ENCODE assay signal across 10 cellular contexts in genomic region chr1:171739646-171740045, GRCh38. TPM values are rescaled to one million over a fixed set of nuclear protein-coding genes. Genes with fewer than 3 reads are reported as not detected.
DNase-seq lines count a peak whose midpoint lies in the region; ATAC-seq and TF ChIP-seq lines count a peak whose summit lies in the region.
"Had no signal": no experiment of that assay in that cellular context is flagged by ENCODE, and none has a peak within 500 bp of the region (broad histone marks: within the 10 kb centered on the region; RNA-seq: fewer than 3 reads in every experiment).

No MANE protein-coding gene starts in this region.

- peak overlapping the region; percentile 81 for H3K4me2 ChIP-seq in Loucy (ENCODE audit: low read depth, low read length, poor library complexity, severe bottlenecking)
- H3K4me2 ChIP-seq in mesenchymal stem cell (ENCODE audit: low read length, poor library complexity, severe bottlenecking): no peak overlapping the region
- H3K4me2 ChIP-seq: KMS-11 had no signal

- H3K36me3 Mint-ChIP-seq in CD4-positive, alpha-beta memory T cell: peaks cover 25 to 40% of the 10 kb centered on the region in 2 donors

- H3K9me3 Mint-ChIP-seq in CD4-positive, alpha-beta memory T cell: no peaks in the 10 kb centered on the region

- no peak for ATAC-seq in body of pancreas
- ATAC-seq in HG02970 (IDR thresholded peaks at IDR 0.05; ENCODE audit: low FRiP score, unreplicated experiment): no peak

- no peaks in the 10 kb centered on the region for H3F3A ChIP-seq in Loucy (ENCODE audit: low read depth)

- peak overlapping the region; percentile 66 to 100 (median 99) for H3K4me3 Mint-ChIP-seq in CD4-positive, alpha-beta memory T cell

- H3K9me3 ChIP-seq in CD4-positive, alpha-beta memory T cell (ENCODE audit: control insufficient read depth in 1 of 2, low read length in 2 of 2): no peaks in the 10 kb centered on the region
- no peaks in the 10 kb centered on the region for H3K9me3 ChIP-seq in Loucy (ENCODE audit: insufficient read depth, low read depth, low read length)
- no peaks in the 10 kb centered on the region for H3K9me3 ChIP-seq in mesenchymal stem cell (ENCODE audit: control insufficient read depth, low read length)
- H3K9me3 ChIP-seq in body of pancreas: no peaks in the 10 kb centered on the region

- no peak overlapping the region for H2BK5ac ChIP-seq in mesenchymal stem cell (ENCODE audit: low read depth, low read length, poor library complexity, severe bottlenecking)

- H3K14ac ChIP-seq in mesenchymal stem cell (ENCODE audit: low read length in 2 of 2): no peak overlapping the region

- peaks cover 3% of the 10 kb centered on the region for H4K20me1 ChIP-seq in Loucy (ENCODE audit: insufficient read depth, low read length, poor library complexity, severe bottlenecking)

- H3K27me3 ChIP-seq in CD4-positive, alpha-beta memory T cell (ENCODE audit: insufficient read depth, low read length): no peaks in the 10 kb centered on the region
- H3K27me3 ChIP-seq in Loucy (ENCODE audit: insufficient read depth, low read length, poor library complexity, severe bottlenecking): no peaks in the 10 kb centered on the region
- no peaks in the 10 kb centered on the region for H3K27me3 ChIP-seq in mesenchymal stem cell (ENCODE audit: control insufficient read depth in 1 of 2, insufficient read depth in 1 of 2, low read length in 2 of 2)
- no peaks in the 10 kb centered on the region for H3K27me3 ChIP-seq in body of pancreas

- H4K8ac ChIP-seq in mesenchymal stem cell (ENCODE audit: low read length): no peak overlapping the region

- no peak for DNase-seq in CD4-positive, alpha-beta memory T cell
- peak; percentile 15 for DNase-seq in astrocyte of the spinal cord (ENCODE audit: low read depth, low spot score)
- DNase-seq in mesenchymal stem cell: peak; percentile 20
- DNase-seq in body of pancreas: no peak
- no peak for DNase-seq in KG1 (lab: John Stamatoyannopoulos, UW)
- DNase-seq in effector CD8-positive, alpha-beta T cell (lab: John Stamatoyannopoulos, UW): no peak
- DNase-seq: NCI-H446 had no signal

- peaks cover 48% of the 10 kb centered on the region for H3K4me1 ChIP-seq in CD4-positive, alpha-beta memory T cell (ENCODE audit: insufficient read depth, low read length)
- H3K4me1 ChIP-seq in Loucy (ENCODE audit: insufficient read depth, low read length, poor library complexity, severe bottlenecking) (peaks cover 35% of the 10 kb centered on the region), mesenchymal stem cell (ENCODE audit: control insufficient read depth, insufficient read depth, low read depth, low read length) (peaks cover 2% of the 10 kb centered on the region), body of pancreas (peaks cover 19% of the 10 kb centered on the region)

- POLR2A ChIA-PET in CD4-positive, alpha-beta memory T cell (lab: Charles Lee; ENCODE audit: partially characterized antibody): interaction anchor here (0.7 to 6.9 kb wide), 5 partner anchors 10 to 254 kb away, joined by 3 to 173 read pairs (median 4); partner anchors contain the start of genes DNM3, METTL13 and PRRC2C

- peaks cover 21% of the 10 kb centered on the region for H3K79me1 ChIP-seq in mesenchymal stem cell (replicated peaks; ENCODE audit: low read length, poor library complexity, severe bottlenecking)

- H3K27ac Mint-ChIP-seq in CD4-positive, alpha-beta memory T cell: peak overlapping the region; percentile 30 to 100 (median 98)

- no peak overlapping the region for H3K4me3 ChIP-seq in CD4-positive, alpha-beta memory T cell (ENCODE audit: low read length in 2 of 2)
- H3K4me3 ChIP-seq in Loucy (ENCODE audit: low read length, poor library complexity, severe bottlenecking): no peak overlapping the region
- no peak overlapping the region for H3K4me3 ChIP-seq in astrocyte of the spinal cord (ENCODE audit: low read depth, low read length)
- H3K4me3 ChIP-seq in mesenchymal stem cell (ENCODE audit: insufficient read depth in 1 of 2, low read depth in 1 of 2, low read length in 2 of 2): peak overlapping the region in 1 of 2 experiments; percentile 89
- H3K4me3 ChIP-seq in body of pancreas: no peak overlapping the region

- peaks cover 25% of the 10 kb centered on the region for H3K79me2 ChIP-seq in Loucy (ENCODE audit: insufficient read depth, low read length)

- H3K27ac ChIP-seq in CD4-positive, alpha-beta memory T cell (ENCODE audit: low read depth, low read length): peak overlapping the region; percentile 96
- H3K27ac ChIP-seq in mesenchymal stem cell (ENCODE audit: low read length, poor library complexity, severe bottlenecking) (peak overlapping the region; percentile 30), body of pancreas (no peak overlapping the region)
- H3K27ac ChIP-seq: KMS-11 had no signal

- peaks cover 35 to 71% (median 55%) of the 10 kb centered on the region in 4 donors for H3K4me1 Mint-ChIP-seq in CD4-positive, alpha-beta memory T cell

- no peak overlapping the region for H2BK12ac ChIP-seq in mesenchymal stem cell (ENCODE audit: low read length in 2 of 2)

- intact Hi-C loops in CD4-positive, alpha-beta memory T cell (cut with micrococcal nuclease): loop anchor here (5.0 kb wide), 1 partner anchor 427 kb away; the partner anchor contains the start of gene FMO4
- intact Hi-C loops in body of pancreas (cut with DNase I): no loop called here

- H3K27me3 Mint-ChIP-seq in CD4-positive, alpha-beta memory T cell: no peaks in the 10 kb centered on the region

- 86% methylated on average over 1 of the region's 2 CpGs for WGBS in mesenchymal stem cell
- 71 to 81% methylated on average over 2 of the region's 2 CpGs for whole genome bisulfite sequencing in body of pancreas, 2 donors

- no peak overlapping the region for H3K18ac ChIP-seq in mesenchymal stem cell (ENCODE audit: low read depth in 1 of 2, low read length in 2 of 2)

- H2AK5ac ChIP-seq in mesenchymal stem cell (ENCODE audit: low read length, severe bottlenecking): no peak overlapping the region

- H3K9me2 ChIP-seq in Loucy (replicated peaks; ENCODE audit: low read depth, low read length): no peaks in the 10 kb centered on the region

- in situ Hi-C loops in astrocyte of the spinal cord (cut with HindIII; ENCODE audit: low sequenced_read_pairs): no loop called here

- peak overlapping the region in 1 of 2 experiments; percentile 54 for H3K23ac ChIP-seq in mesenchymal stem cell (ENCODE audit: low read length in 2 of 2)

- TF ChIP-seq POLR2A in body of pancreas (IDR thresholded peaks at IDR 0.05): no peak

- H3K36me3 ChIP-seq in CD4-positive, alpha-beta memory T cell (ENCODE audit: insufficient read depth, low read length): peaks cover 17% of the 10 kb centered on the region
- no peaks in the 10 kb centered on the region for H3K36me3 ChIP-seq in Loucy (ENCODE audit: insufficient read depth, low read length)
- peaks cover 9 to 36% of the 10 kb centered on the region in 2 experiments for H3K36me3 ChIP-seq in mesenchymal stem cell (ENCODE audit: control insufficient read depth in 1 of 2, insufficient read depth in 2 of 2, low read depth in 1 of 2, low read length in 2 of 2)
- H3K36me3 ChIP-seq in body of pancreas (replicated peaks in 1 of 2; ENCODE audit: insufficient read depth in 1 of 2, low read depth in 2 of 2): peaks cover 0 to 3% of the 10 kb centered on the region in 2 donors

- no peak overlapping the region for H3K4ac ChIP-seq in mesenchymal stem cell (ENCODE audit: low read depth in 1 of 2, low read length in 2 of 2)

- H2AFZ ChIP-seq in Loucy (ENCODE audit: low read length): no peak overlapping the region
- no peak overlapping the region for H2AFZ ChIP-seq in mesenchymal stem cell (ENCODE audit: low read depth, low read length)

- no peak overlapping the region for H2BK15ac ChIP-seq in mesenchymal stem cell (ENCODE audit: low read depth, poor library complexity, severe bottlenecking)

- no peak overlapping the region for H2BK120ac ChIP-seq in mesenchymal stem cell (ENCODE audit: low read depth, low read length)

- H4K91ac ChIP-seq in mesenchymal stem cell (ENCODE audit: low read length): no peak overlapping the region

- H3K9ac ChIP-seq in Loucy (ENCODE audit: low read depth, low read length, poor library complexity, severe bottlenecking) (no peak overlapping the region), mesenchymal stem cell (ENCODE audit: low read length) (peak overlapping the region; percentile 100)
- H3K9ac ChIP-seq: KMS-11 had no signal

- CTCF ChIA-PET in CD4-positive, alpha-beta memory T cell (lab: Charles Lee; ENCODE audit: partially characterized antibody): interaction anchor here (0.8 to 1.0 kb wide), 2 partner anchors 38 to 61 kb away, joined by 3 read pairs; no protein-coding TSS in a partner anchor

- no peak for TF ChIP-seq CTCF in Loucy (conservative IDR thresholded peaks at IDR 0.05; ENCODE audit: low read length)
- TF ChIP-seq CTCF in astrocyte of the spinal cord (IDR thresholded peaks at IDR 0.05; ENCODE audit: low read depth, low read length): no peak
- TF ChIP-seq CTCF in body of pancreas (IDR thresholded peaks at IDR 0.05): no peak

RNA-seq across cellular contexts. Expression of gene VAMP4, which starts 2.2 kb away (rescaled TPM):
- total RNA-seq in CD4-positive, alpha-beta memory T cell: 10 to 100 TPM; 29.4 to 32.0 TPM
- 10 to 100 TPM; 25.0 to 32.6 TPM for polyA plus RNA-seq in CD4-positive, alpha-beta memory T cell
- polyA plus RNA-seq in mesenchymal stem cell (2013, experiment 1 of 2): 8.6 TPM
- 9.3 TPM for polyA plus RNA-seq in mesenchymal stem cell (2013, experiment 2 of 2)
- total RNA-seq in body of pancreas: 1 to 10 TPM; 5.6 to 8.8 TPM

RNA-seq across cellular contexts. Expression of gene METTL13, which starts 41.8 kb away (rescaled TPM):
- total RNA-seq in CD4-positive, alpha-beta memory T cell: 10 to 100 TPM; 33.3 to 36.7 TPM
- polyA plus RNA-seq in CD4-positive, alpha-beta memory T cell: 10 to 100 TPM; 27.7 to 34.8 TPM
- 10.4 TPM for polyA plus RNA-seq in mesenchymal stem cell (2013, experiment 1 of 2)
- polyA plus RNA-seq in mesenchymal stem cell (2013, experiment 2 of 2): 11.3 TPM
- total RNA-seq in body of pancreas: 10 to 100 TPM in 1 of 2 donors, 1 to 10 TPM in 1; 9.2 to 13.5 TPM

Comparison
In these comparisons a context has a peak if more than half of its experiments do, and no peak if none do; other contexts are left out.
1. DNase-seq: peak in astrocyte of the spinal cord (single experiment) and mesenchymal stem cell (single experiment); none in CD4-positive, alpha-beta memory T cell (0 of 5), body of pancreas (0 of 4), KG1 (single experiment) and effector CD8-positive, alpha-beta T cell (single experiment).
2. H3K27ac ChIP-seq: peak in CD4-positive, alpha-beta memory T cell (single experiment) and mesenchymal stem cell (single experiment); none in body of pancreas (0 of 4).